ENCODE assay signal across 22 cellular contexts in genomic region chr5:50574121-50574520, GRCh38.
DNase-seq lines count a peak whose midpoint lies in the region; ATAC-seq and TF ChIP-seq lines count a peak whose summit lies in the region.
"Had no signal": no experiment of that assay in that cellular context is flagged by ENCODE, and none has a peak within 500 bp of the region (broad histone marks: within the 10 kb centered on the region; RNA-seq: fewer than 3 reads in every experiment).

No MANE protein-coding gene starts in this region.

- ATAC-seq in activated CD8-positive, alpha-beta memory T cell treated with anti-CD3 and anti-CD28 coated beads, Interleukin-2, amount 10 ng/mL, durations not matched to agents 7 days and 5 days, result no peak
- ATAC-seq in natural killer cell (no peak), HG02588 (IDR thresholded peaks at IDR 0.05; ENCODE audit: unreplicated experiment) (no peak), HG02610 (IDR thresholded peaks at IDR 0.05; ENCODE audit: unreplicated experiment) (no peak)
- ATAC-seq: esophagus mucosa, pancreas had no signal

- peaks cover 5% of the 10 kb centered on the region for H3K9me3 Mint-ChIP-seq in activated CD8-positive, alpha-beta memory T cell treated with anti-CD3 and anti-CD28 coated beads, Interleukin-2, amount 10 ng/mL, durations not matched to agents 7 days and 5 days (ENCODE audit: low read depth)
- H3K9me3 Mint-ChIP-seq in natural killer cell, result no peaks in the 10 kb centered on the region

- CTCF ChIA-PET in activated CD8-positive, alpha-beta memory T cell treated with anti-CD3 and anti-CD28 coated beads, Interleukin-2, amount 10 ng/mL, durations not matched to agents 7 days and 5 days (lab: Charles Lee), result interaction anchor here (1.3 kb wide), 1 partner anchor 133 kb away, joined by 3 read pairs; the partner anchor contains the start of gene EMB

- H3K27me3 Mint-ChIP-seq in activated CD8-positive, alpha-beta memory T cell treated with anti-CD3 and anti-CD28 coated beads, Interleukin-2, amount 10 ng/mL, durations not matched to agents 7 days and 5 days, result no peaks in the 10 kb centered on the region
- H3K27me3 Mint-ChIP-seq in natural killer cell (ENCODE audit: low read depth in 2 of 2), result no peaks in the 10 kb centered on the region
- H3K27me3 Mint-ChIP-seq: activated naive CD4-positive, alpha-beta T cell treated with anti-CD3 and anti-CD28 coated beads, Interleukin-2, amount 50 U/mL, for 24 hours had no signal

- H3K27ac Mint-ChIP-seq in activated CD8-positive, alpha-beta memory T cell treated with anti-CD3 and anti-CD28 coated beads, Interleukin-2, amount 10 ng/mL, durations not matched to agents 7 days and 5 days, result peak overlapping the region; percentile 13
- H3K27ac Mint-ChIP-seq in natural killer cell, result peak overlapping the region in 1 of 2 donors; percentile 57
- H3K27ac Mint-ChIP-seq: activated naive CD4-positive, alpha-beta T cell treated with anti-CD3 and anti-CD28 coated beads, Interleukin-2, amount 50 U/mL, for 24 hours had no signal

- peaks cover 26% of the 10 kb centered on the region for H3K4me1 Mint-ChIP-seq in activated CD8-positive, alpha-beta memory T cell treated with anti-CD3 and anti-CD28 coated beads, Interleukin-2, amount 10 ng/mL, durations not matched to agents 7 days and 5 days
- peaks cover 18 to 28% of the 10 kb centered on the region in 2 donors for H3K4me1 Mint-ChIP-seq in natural killer cell

- intact Hi-C loops in natural killer cell (cut with micrococcal nuclease), result no loop called here

- DNase-seq in activated CD8-positive, alpha-beta memory T cell treated with anti-CD3 and anti-CD28 coated beads, Interleukin-2, amount 10 ng/mL, durations not matched to agents 7 days and 5 days, result no peak
- no peak for DNase-seq in activated CD8-positive, alpha-beta memory T cell treated with anti-CD3 and anti-CD28 coated beads, Interleukin-2, amount 50 U/mL, for 48 hours
- peak; percentile 26 for DNase-seq in COLO829 (ENCODE audit: low spot score)
- DNase-seq in SK-N-MC (ENCODE audit: low read depth, low spot score), result no peak
- DNase-seq in natural killer cell, result no peak
- DNase-seq in putamen (ENCODE audit: low spot score), result no peak
- DNase-seq: activated CD4-positive, alpha-beta T cell treated with anti-CD3 and anti-CD28 coated beads, Interleukin-2, amount 50 U/mL, for 48 hours; Caco-2; effector CD8-positive, alpha-beta T cell; EL; hypothalamus; KBM-7; kidney; NCI-H1105 treated with DMSO at 0.1 percent for 48 hours; NCI-H524 treated with DMSO at 0.1 percent for 48 hours; pancreas; testis had no signal

- TF ChIP-seq CTCF in natural killer cell (IDR thresholded peaks at IDR 0.05), result no peak

- H3K36me3 ChIP-seq in SK-N-MC (ENCODE audit: insufficient read depth, low read length), result no peaks in the 10 kb centered on the region
- H3K36me3 ChIP-seq: HAP-1, pancreas had no signal

- peaks cover 24% of the 10 kb centered on the region for H3K36me3 Mint-ChIP-seq in activated CD8-positive, alpha-beta memory T cell treated with anti-CD3 and anti-CD28 coated beads, Interleukin-2, amount 10 ng/mL, durations not matched to agents 7 days and 5 days
- peaks cover 15% of the 10 kb centered on the region for H3K36me3 Mint-ChIP-seq in natural killer cell
- H3K36me3 Mint-ChIP-seq: activated naive CD4-positive, alpha-beta T cell treated with anti-CD3 and anti-CD28 coated beads, Interleukin-2, amount 50 U/mL, for 24 hours had no signal

- peak overlapping the region; percentile 43; the same call in 1 of the 2 replicates for H3K4me3 ChIP-seq in SK-N-MC
- H3K4me3 ChIP-seq: HAP-1, pancreas had no signal

- peak overlapping the region; percentile 29 for H3K9ac ChIP-seq in SK-N-MC (ENCODE audit: insufficient read length)

- no peaks in the 10 kb centered on the region for H3K9me3 ChIP-seq in SK-N-MC (ENCODE audit: low read depth, low read length)
- H3K9me3 ChIP-seq: Caco-2, HAP-1, pancreas, testis had no signal

- no peak overlapping the region for H3K4me3 Mint-ChIP-seq in activated CD8-positive, alpha-beta memory T cell treated with anti-CD3 and anti-CD28 coated beads, Interleukin-2, amount 10 ng/mL, durations not matched to agents 7 days and 5 days
- peak overlapping the region; percentile 70 for H3K4me3 Mint-ChIP-seq in natural killer cell
- H3K4me3 Mint-ChIP-seq: activated naive CD4-positive, alpha-beta T cell treated with anti-CD3 and anti-CD28 coated beads, Interleukin-2, amount 50 U/mL, for 24 hours had no signal

- no peak overlapping the region for H3K27ac ChIP-seq in SK-N-MC
- H3K27ac ChIP-seq: pancreas, testis had no signal
